ENCODE assay signal across 12 cellular contexts in the genomic region with DNA sequence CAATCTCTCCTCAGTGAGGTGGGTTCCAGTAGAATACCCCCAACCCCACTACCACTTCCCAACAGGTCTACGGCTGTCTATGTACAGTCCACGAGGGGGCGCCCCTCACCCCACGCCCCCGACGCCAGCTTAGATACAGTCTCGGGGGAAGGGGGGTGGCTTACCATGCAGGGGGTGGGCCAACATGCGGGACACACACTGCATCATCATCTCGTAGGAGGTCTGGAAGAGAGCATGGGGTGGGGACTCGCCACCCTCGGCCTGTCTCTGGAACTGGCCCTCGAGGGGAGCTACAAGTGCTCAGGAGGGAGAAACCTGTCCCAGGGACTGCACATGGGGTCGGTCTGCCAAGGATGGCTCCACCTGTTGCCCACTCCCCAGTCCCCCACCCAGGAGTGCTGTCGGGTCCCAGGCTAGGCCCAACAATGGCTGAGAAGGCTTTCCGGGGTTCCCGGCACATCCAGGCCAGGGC. TPM values are rescaled to one million over a fixed set of nuclear protein-coding genes. Genes with fewer than 3 reads are reported as not detected.
DNase-seq lines count a peak whose midpoint lies in the region; ATAC-seq and TF ChIP-seq lines count a peak whose summit lies in the region.
"Had no signal": no experiment of that assay in that cellular context is flagged by ENCODE, and none has a peak within 500 bp of the region (broad histone marks: within the 10 kb centered on the region; RNA-seq: fewer than 3 reads in every experiment).

No MANE protein-coding gene starts in this region.

- H3K9me3 Mint-ChIP-seq in GM23338, result no peaks in the 10 kb centered on the region
- no peaks in the 10 kb centered on the region for H3K9me3 Mint-ChIP-seq in memory B cell
- H3K9me3 Mint-ChIP-seq in activated T-helper 2 cell treated with anti-CD3 and anti-CD28 coated beads, Interferon-gamma antibody, Interleukin-2, Interleukin-4, amounts not matched to agents 10 μg/mL and 5 μg/mL and 100 μg/mL, durations not matched to agents 14 hours and 24 hours and 36 hours, result no peaks in the 10 kb centered on the region
- H3K9me3 Mint-ChIP-seq: dendritic cell treated with granulocyte-macrophage colony-stimulating factor and Interleukin-4, amounts not matched to agents 40 ng/mL and 50 ng/mL, for 4 days had no signal

- no peak overlapping the region for H3K27ac ChIP-seq in GM23338 (ENCODE audit: low read depth)
- H3K27ac ChIP-seq in sigmoid colon, result peak overlapping the region in 1 of 4 donors; percentile 12

- in situ Hi-C loops in astrocyte of the spinal cord (cut with HindIII; ENCODE audit: low sequenced_read_pairs), result no loop called here

- H3F3A ChIP-seq in GM23338 (replicated peaks; ENCODE audit: low read depth), result peaks cover 4% of the 10 kb centered on the region

- TF ChIP-seq EP300 in sigmoid colon (IDR thresholded peaks at IDR 0.05), result no peak

- H3K9me3 ChIP-seq in sigmoid colon, result no peaks in the 10 kb centered on the region
- H3K9me3 ChIP-seq: mucosa of descending colon had no signal

- intact Hi-C loops in activated T-helper 2 cell treated with anti-CD3 and anti-CD28 coated beads, Interferon-gamma antibody, Interleukin-2, Interleukin-4, amounts not matched to agents 10 μg/mL and 5 μg/mL and 100 μg/mL, durations not matched to agents 14 hours and 24 hours and 36 hours (cut with micrococcal nuclease), result no loop called here
- intact Hi-C loops in sigmoid colon (cut with DNase I), result no loop called here

- POLR2A ChIA-PET in AG04449 (lab: Yijun Ruan, JAX), result interaction anchor here (0.6 to 1.2 kb wide), 2 partner anchors 9 to 45 kb away, joined by 3 read pairs; partner anchors contain the start of gene MTCH1

- WGBS in sigmoid colon, 2 donors, result 85 to 86% methylated on average over 16 of the region's 16 CpGs

- H3K36me3 Mint-ChIP-seq in GM23338 (ENCODE audit: low read depth) (peaks cover 65% of the 10 kb centered on the region), memory B cell (peaks cover 32% of the 10 kb centered on the region)
- H3K36me3 Mint-ChIP-seq in activated T-helper 2 cell treated with anti-CD3 and anti-CD28 coated beads, Interferon-gamma antibody, Interleukin-2, Interleukin-4, amounts not matched to agents 10 μg/mL and 5 μg/mL and 100 μg/mL, durations not matched to agents 14 hours and 24 hours and 36 hours (ENCODE audit: low read depth), result peaks cover 82% of the 10 kb centered on the region

- no peak overlapping the region for H2AFZ ChIP-seq in GM23338

- H4K20me1 ChIP-seq in GM23338 (replicated peaks; ENCODE audit: insufficient read depth), result peaks cover 44% of the 10 kb centered on the region

- H3K27me3 Mint-ChIP-seq in GM23338 (ENCODE audit: insufficient read depth, low read depth, poor library complexity), result peaks cover 7% of the 10 kb centered on the region
- H3K27me3 Mint-ChIP-seq in memory B cell, result no peaks in the 10 kb centered on the region
- H3K27me3 Mint-ChIP-seq in activated T-helper 2 cell treated with anti-CD3 and anti-CD28 coated beads, Interferon-gamma antibody, Interleukin-2, Interleukin-4, amounts not matched to agents 10 μg/mL and 5 μg/mL and 100 μg/mL, durations not matched to agents 14 hours and 24 hours and 36 hours (ENCODE audit: low read depth), result no peaks in the 10 kb centered on the region
- H3K27me3 Mint-ChIP-seq: dendritic cell treated with granulocyte-macrophage colony-stimulating factor and Interleukin-4, amounts not matched to agents 40 ng/mL and 50 ng/mL, for 4 days had no signal

- H3K27me3 ChIP-seq in GM23338 (ENCODE audit: insufficient read depth), result no peaks in the 10 kb centered on the region
- H3K27me3 ChIP-seq in sigmoid colon, result no peaks in the 10 kb centered on the region

- H3K4me3 Mint-ChIP-seq in GM23338, result no peak overlapping the region
- no peak overlapping the region for H3K4me3 Mint-ChIP-seq in memory B cell
- no peak overlapping the region for H3K4me3 Mint-ChIP-seq in activated T-helper 2 cell treated with anti-CD3 and anti-CD28 coated beads, Interferon-gamma antibody, Interleukin-2, Interleukin-4, amounts not matched to agents 10 μg/mL and 5 μg/mL and 100 μg/mL, durations not matched to agents 14 hours and 24 hours and 36 hours (ENCODE audit: low read depth)
- H3K4me3 Mint-ChIP-seq: dendritic cell treated with granulocyte-macrophage colony-stimulating factor and Interleukin-4, amounts not matched to agents 40 ng/mL and 50 ng/mL, for 4 days had no signal

- H3K36me3 ChIP-seq in GM23338 (ENCODE audit: insufficient read depth) (peaks cover 48% of the 10 kb centered on the region), sigmoid colon (peaks cover 50 to 61% (median 58%) of the 10 kb centered on the region in 4 donors)

- H3K4me1 ChIP-seq in GM23338 (ENCODE audit: insufficient read depth), result peaks cover 28% of the 10 kb centered on the region
- peaks cover 0 to 49% (median 44%) of the 10 kb centered on the region in 4 donors for H3K4me1 ChIP-seq in sigmoid colon

- TF ChIP-seq POLR2A in sigmoid colon (IDR thresholded peaks at IDR 0.05), result no peak

- TF ChIP-seq CTCF in AG04449 (IDR thresholded peaks at IDR 0.05; ENCODE audit: insufficient read depth, low read length, missing control alignments), result peak; percentile 33
- peak; percentile 75 to 76 for TF ChIP-seq CTCF in GM23338 (conservative IDR thresholded peaks at IDR 0.05; ENCODE audit: low read depth in 2 of 2)
- TF ChIP-seq CTCF in astrocyte of the spinal cord (IDR thresholded peaks at IDR 0.05; ENCODE audit: low read depth, low read length), result peak; percentile 59
- TF ChIP-seq CTCF in sigmoid colon (IDR thresholded peaks at IDR 0.05), result peak in 2 of 4 experiments; percentile 9 to 34

- H3K4me3 ChIP-seq in AG04449 (ENCODE audit: low read depth, low read length), result no peak overlapping the region
- no peak overlapping the region for H3K4me3 ChIP-seq in GM23338
- H3K4me3 ChIP-seq in astrocyte of the spinal cord (ENCODE audit: low read depth, low read length), result no peak overlapping the region
- no peak overlapping the region for H3K4me3 ChIP-seq in sigmoid colon
- H3K4me3 ChIP-seq: mucosa of descending colon had no signal

- CTCF ChIA-PET in AG04449 (lab: Yijun Ruan, JAX), result interaction anchor here (0.6 to 8.6 kb wide), 9 partner anchors 9 to 233 kb away, joined by 3 to 87 read pairs (median 6); partner anchors contain the start of genes C6orf89, MTCH1 and PPIL1

- H3K4me1 Mint-ChIP-seq in GM23338 (peaks cover 33% of the 10 kb centered on the region), memory B cell (peaks cover 27% of the 10 kb centered on the region)
- peaks cover 20% of the 10 kb centered on the region for H3K4me1 Mint-ChIP-seq in activated T-helper 2 cell treated with anti-CD3 and anti-CD28 coated beads, Interferon-gamma antibody, Interleukin-2, Interleukin-4, amounts not matched to agents 10 μg/mL and 5 μg/mL and 100 μg/mL, durations not matched to agents 14 hours and 24 hours and 36 hours (ENCODE audit: low read depth)

- H3K9me2 ChIP-seq in GM23338 (ENCODE audit: insufficient read depth), result no peaks in the 10 kb centered on the region

- H3K79me2 ChIP-seq in GM23338 (replicated peaks; ENCODE audit: insufficient read depth), result peaks cover 44% of the 10 kb centered on the region

- H3K4me2 ChIP-seq in GM23338, result no peak overlapping the region

- H3K27ac Mint-ChIP-seq in GM23338, result no peak overlapping the region
- H3K27ac Mint-ChIP-seq in memory B cell, result peak overlapping the region; percentile 48
- no peak overlapping the region for H3K27ac Mint-ChIP-seq in activated T-helper 2 cell treated with anti-CD3 and anti-CD28 coated beads, Interferon-gamma antibody, Interleukin-2, Interleukin-4, amounts not matched to agents 10 μg/mL and 5 μg/mL and 100 μg/mL, durations not matched to agents 14 hours and 24 hours and 36 hours
- H3K27ac Mint-ChIP-seq: dendritic cell treated with granulocyte-macrophage colony-stimulating factor and Interleukin-4, amounts not matched to agents 40 ng/mL and 50 ng/mL, for 4 days had no signal

- ATAC-seq in GM23338 (peak; percentile 73), memory B cell (ENCODE audit: low read depth) (peak; percentile 87), HG03460 (IDR thresholded peaks at IDR 0.05; ENCODE audit: unreplicated experiment) (no peak)
- ATAC-seq: mucosa of descending colon had no signal

- DNase-seq in AG04449 (ENCODE audit: low read depth, low spot score) (no peak), GM23338 (ENCODE audit: low spot score) (peak; percentile 71), astrocyte of the spinal cord (ENCODE audit: low read depth, low spot score) (no peak), memory B cell (ENCODE audit: low spot score in 2 of 2) (peak; percentile 38 to 45), inferior parietal cortex (ENCODE audit: extremely low spot score) (no peak), sigmoid colon (no peak)
- no peak for DNase-seq in activated T-helper 2 cell treated with anti-CD3 and anti-CD28 coated beads, Interferon-gamma antibody, Interleukin-2, Interleukin-4, amounts not matched to agents 10 μg/mL and 5 μg/mL and 100 μg/mL, durations not matched to agents 14 hours and 24 hours and 36 hours (ENCODE audit: low spot score)
- DNase-seq: activated CD4-positive, CD25-positive, alpha-beta regulatory T cell; mucosa of descending colon; NCI-H1417 treated with DMSO at 0.1 percent for 48 hours had no signal

TF ChIP-seq in GM23338, 12 proteins besides CTCF, POLR2A, EP300 and RAD21 (continues in another document):
- no peak for TF ChIP-seq POLR2AphosphoS5 (IDR thresholded peaks at IDR 0.05; ENCODE audit: low read depth)
- no peak for TF ChIP-seq STAT1 (IDR thresholded peaks at IDR 0.05; ENCODE audit: unreplicated experiment)

RNA-seq across cellular contexts. Expression of gene MTCH1, which starts 8.5 kb away (rescaled TPM):
- 261 and 271 TPM in 2 replicates for total RNA-seq in GM23338 (2014; rRNA removed; shearing (Covaris generic))
- 108 and 109 TPM in 2 replicates for polyA plus RNA-seq in GM23338 (2016; fragmentation: Nextera tagmentation; extraction: Ambion mirVana)
- 117 and 119 TPM in 2 replicates for total RNA-seq in activated T-helper 2 cell treated with anti-CD3 and anti-CD28 coated beads, Interferon-gamma antibody, Interleukin-2, Interleukin-4, amounts not matched to agents 10 μg/mL and 5 μg/mL and 100 μg/mL, durations not matched to agents 14 hours and 24 hours and 36 hours
- total RNA-seq in sigmoid colon, result 100 to 1,000 TPM; 163 to 198 (median 195) TPM
- 100 to 1,000 TPM; 141 to 150 (median 150) TPM for polyA plus RNA-seq in sigmoid colon

RNA-seq across cellular contexts. Expression of gene PI16, which starts 23.0 kb away (rescaled TPM):
- total RNA-seq in GM23338 (2014; rRNA removed; shearing (Covaris generic)), result not detected in 2 replicates
- polyA plus RNA-seq in GM23338 (2016; fragmentation: Nextera tagmentation; extraction: Ambion mirVana), result 0.17 and 0.50 TPM in 2 replicates
- not detected in 2 replicates for total RNA-seq in activated T-helper 2 cell treated with anti-CD3 and anti-CD28 coated beads, Interferon-gamma antibody, Interleukin-2, Interleukin-4, amounts not matched to agents 10 μg/mL and 5 μg/mL and 100 μg/mL, durations not matched to agents 14 hours and 24 hours and 36 hours
- 10 to 100 TPM in 3 of 4 donors, 1 to 10 TPM in 1; 2.9 to 50.7 (median 15.4) TPM for total RNA-seq in sigmoid colon
- 1 to 10 TPM in 2 of 3 donors, under 1 TPM in 1; 0.85 to 1.8 (median 1.2) TPM for polyA plus RNA-seq in sigmoid colon

RNA-seq across cellular contexts. Expression of gene FGD2, which starts 27.9 kb away (rescaled TPM):
- total RNA-seq in GM23338 (2014; rRNA removed; shearing (Covaris generic)), result 0.14 and 0.35 TPM in 2 replicates
- polyA plus RNA-seq in GM23338 (2016; fragmentation: Nextera tagmentation; extraction: Ambion mirVana), result 0.13 and 0.16 TPM in 2 replicates
- total RNA-seq in activated T-helper 2 cell treated with anti-CD3 and anti-CD28 coated beads, Interferon-gamma antibody, Interleukin-2, Interleukin-4, amounts not matched to agents 10 μg/mL and 5 μg/mL and 100 μg/mL, durations not matched to agents 14 hours and 24 hours and 36 hours, result 0.64 and 0.87 TPM in 2 replicates
- 10 to 100 TPM; 17.1 to 39.3 (median 21.9) TPM for total RNA-seq in sigmoid colon
- polyA plus RNA-seq in sigmoid colon, result 10 to 100 TPM in 1 of 3 donors, 1 to 10 TPM in 2; 3.7 to 40.8 (median 9.0) TPM

Comparison
In these comparisons a context has a peak if more than half of its experiments do, and no peak if none do; other contexts are left out.
1. DNase-seq: peak in GM23338 (single experiment) and memory B cell (2 of 2); none in AG04449 (single experiment), astrocyte of the spinal cord (single experiment), activated T-helper 2 cell treated with anti-CD3 and anti-CD28 coated beads, Interferon-gamma antibody, Interleukin-2, Interleukin-4, amounts not matched to agents 10 μg/mL and 5 μg/mL and 100 μg/mL, durations not matched to agents 14 hours and 24 hours and 36 hours (single experiment), inferior parietal cortex (single experiment) and sigmoid colon (single experiment).